ENCODE assay signal across 23 cellular contexts in genomic region chr12:111655356-111655755, GRCh38.
"Had no signal": no experiment of that assay in that cellular context is flagged by ENCODE, and none has a peak within 500 bp of the region (broad histone marks: within the 10 kb centered on the region; RNA-seq: fewer than 3 reads in every experiment).

No MANE protein-coding gene starts in this region.

- H2AFZ ChIP-seq: parathyroid adenoma had no signal

- H3K4me3 Mint-ChIP-seq: immature natural killer cell; natural killer cell; neural crest cell; stimulated activated effector memory CD8-positive, alpha-beta T cell treated with anti-CD3 and anti-CD28 coated beads, Interleukin-12 subunit alpha, Interleukin-12 subunit beta, amount 100 ng/mL, for 72 hours had no signal

- H3K4me3 ChIP-seq: dorsolateral prefrontal cortex, lung, prostate gland, right atrium auricular region, thoracic aorta, transverse colon, upper lobe of right lung, uterus had no signal

- H3K9me3 Mint-ChIP-seq: immature natural killer cell; natural killer cell; neural crest cell; stimulated activated effector memory CD8-positive, alpha-beta T cell treated with anti-CD3 and anti-CD28 coated beads, Interleukin-12 subunit alpha, Interleukin-12 subunit beta, amount 100 ng/mL, for 72 hours had no signal

- DNase-seq: cortex of kidney; effector CD4-positive, alpha-beta T cell; hypothalamus; immature natural killer cell; islet precursor cell; mesendoderm; natural killer cell; stimulated activated CD4-positive, alpha-beta T cell treated with anti-CD3 and anti-CD28 coated beads, Interleukin-2, amount 100 ng/mL, for 24 hours; stimulated activated CD4-positive, alpha-beta T cell treated with anti-CD3 and anti-CD28 coated beads, Interleukin-4, amount 100 ng/mL, for 24 hours; stimulated activated naive CD4-positive, alpha-beta T cell treated with Interleukin-2 at 50 U/mL for 16 hours; transverse colon; upper lobe of right lung; uterus had no signal

- H3K27ac Mint-ChIP-seq: stimulated activated effector memory CD8-positive, alpha-beta T cell treated with anti-CD3 and anti-CD28 coated beads, Interleukin-12 subunit alpha, Interleukin-12 subunit beta, amount 100 ng/mL, for 72 hours had no signal

- H3K4me1 Mint-ChIP-seq: immature natural killer cell; neural crest cell; stimulated activated effector memory CD8-positive, alpha-beta T cell treated with anti-CD3 and anti-CD28 coated beads, Interleukin-12 subunit alpha, Interleukin-12 subunit beta, amount 100 ng/mL, for 72 hours had no signal

- H3K9ac ChIP-seq: parathyroid adenoma had no signal

- ATAC-seq: natural killer cell; sciatic nerve; stimulated activated effector memory CD8-positive, alpha-beta T cell treated with anti-CD3 and anti-CD28 coated beads, Interleukin-12 subunit alpha, Interleukin-12 subunit beta, amount 100 ng/mL, for 72 hours; upper lobe of right lung had no signal

- H3K27ac ChIP-seq: neutrophil, parathyroid adenoma, prostate gland, right atrium auricular region, thoracic aorta, transverse colon, upper lobe of right lung, uterus had no signal

- H3K36me3 ChIP-seq: uterus had no signal

- H3K9me3 ChIP-seq: neutrophil, prostate gland, right atrium auricular region, thoracic aorta, transverse colon, upper lobe of right lung, uterus had no signal

- H3K4me1 ChIP-seq: parathyroid adenoma, prostate gland, right atrium auricular region, transverse colon, upper lobe of right lung, uterus had no signal

- H3K27me3 ChIP-seq: dorsolateral prefrontal cortex, neutrophil, right atrium auricular region, transverse colon, upper lobe of right lung, uterus had no signal
